In the genomic region with DNA sequence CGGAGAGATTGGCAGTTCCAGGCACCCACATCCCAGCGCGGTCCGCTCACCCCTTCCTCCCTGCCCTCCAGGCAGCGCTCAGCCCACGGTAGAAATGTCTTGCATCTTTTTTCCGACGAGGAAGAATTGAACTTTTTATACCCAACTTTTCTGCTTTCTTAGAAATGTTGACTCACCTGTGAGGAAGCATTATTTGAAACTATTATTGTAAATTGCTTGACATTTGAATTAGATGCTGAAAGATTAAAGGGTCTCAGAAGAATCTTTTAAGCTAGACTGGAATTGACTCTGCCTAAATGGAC, we compare ENCODE assay signal across 8 cellular contexts. TPM values are rescaled to one million over a fixed set of nuclear protein-coding genes. Genes with fewer than 3 reads are reported as not detected.
DNase-seq lines count a peak whose midpoint lies in the region; ATAC-seq and TF ChIP-seq lines count a peak whose summit lies in the region.

No MANE protein-coding gene starts in this region.

- no peak for TF ChIP-seq CTCF in GM12875 (IDR thresholded peaks at IDR 0.05; ENCODE audit: borderline replicate concordance, insufficient read depth, low read depth, low read length)
- TF ChIP-seq CTCF in SU-DHL-6 (IDR thresholded peaks at IDR 0.05; ENCODE audit: insufficient read depth, low read length, poor library complexity, severe bottlenecking) = no peak
- TF ChIP-seq CTCF in fibroblast of pulmonary artery (IDR thresholded peaks at IDR 0.05; ENCODE audit: low read length, missing control alignments) = no peak
- TF ChIP-seq CTCF in sigmoid colon (IDR thresholded peaks at IDR 0.05) = no peak

- H3K27ac ChIP-seq in SU-DHL-6 (ENCODE audit: low read depth, low read length) = no peak overlapping the region
- peak overlapping the region; percentile 92 to 98 (median 96) for H3K27ac ChIP-seq in sigmoid colon

- no peak for TF ChIP-seq EP300 in sigmoid colon (IDR thresholded peaks at IDR 0.05)

- H3K27me3 ChIP-seq in SU-DHL-6 (ENCODE audit: low read length) = no peaks in the 10 kb centered on the region
- H3K27me3 ChIP-seq in sigmoid colon = no peaks in the 10 kb centered on the region

- no peaks in the 10 kb centered on the region for H3F3A ChIP-seq in SU-DHL-6 (ENCODE audit: insufficient read depth)

- peak overlapping the region; percentile 66 for H3K4me2 ChIP-seq in SU-DHL-6 (ENCODE audit: low read depth, low read length, poor library complexity, severe bottlenecking)

- no peak for ATAC-seq in HG02973 (IDR thresholded peaks at IDR 0.05; ENCODE audit: unreplicated experiment)
- no peak for ATAC-seq in HG02571 (IDR thresholded peaks at IDR 0.05; ENCODE audit: unreplicated experiment)

- TF ChIP-seq POLR2A in sigmoid colon (IDR thresholded peaks at IDR 0.05) = no peak

- H3K79me2 ChIP-seq in SU-DHL-6 (ENCODE audit: insufficient read depth, low read length) = no peaks in the 10 kb centered on the region

- H2AFZ ChIP-seq in SU-DHL-6 (ENCODE audit: low read depth, low read length, severe bottlenecking) = peak overlapping the region; percentile 93

- H3K4me3 ChIP-seq in GM12875 (ENCODE audit: low read depth, low read length) = peak overlapping the region; percentile 58
- peak overlapping the region; percentile 63 for H3K4me3 ChIP-seq in SU-DHL-6 (ENCODE audit: insufficient read depth, low read length, poor library complexity, severe bottlenecking)
- H3K4me3 ChIP-seq in fibroblast of pulmonary artery (replicated peaks; ENCODE audit: low read depth, low read length) = peak overlapping the region; percentile 61
- H3K4me3 ChIP-seq in sigmoid colon = peak overlapping the region; percentile 65 to 94 (median 92)

- intact Hi-C loops in sigmoid colon (cut with DNase I) = loop anchor here (2.0 to 10.0 kb wide), 7 partner anchors 134 to 764 kb away; a partner anchor contains a TSS

- DNase-seq in fibroblast of pulmonary artery (ENCODE audit: low read depth) (no peak), sigmoid colon (no peak), SIG-M5 treated with dmso at 0.1 percent for 504 hours (lab: John Stamatoyannopoulos, UW; ENCODE audit: unreplicated experiment) (no peak), GM03348 (ENCODE audit: low spot score) (no peak)

- H3K9ac ChIP-seq in SU-DHL-6 (ENCODE audit: low read length) = peak overlapping the region; percentile 55

- H3K9me3 ChIP-seq in SU-DHL-6 (ENCODE audit: insufficient read depth, low read length) (no peaks in the 10 kb centered on the region), sigmoid colon (no peaks in the 10 kb centered on the region)

- H3K4me1 ChIP-seq in sigmoid colon = peaks cover 0 to 32% (median 13%) of the 10 kb centered on the region in 4 donors

- no peaks in the 10 kb centered on the region for H3K36me3 ChIP-seq in SU-DHL-6 (ENCODE audit: low read length)
- H3K36me3 ChIP-seq in sigmoid colon = no peaks in the 10 kb centered on the region

- H4K20me1 ChIP-seq in SU-DHL-6 (ENCODE audit: low read depth, low read length) = no peaks in the 10 kb centered on the region

- 1 to 3% methylated on average over 8 of the region's 8 CpGs for WGBS in sigmoid colon, 2 donors

- H3K9me2 ChIP-seq in SU-DHL-6 (replicated peaks; ENCODE audit: insufficient read depth, low read length) = no peaks in the 10 kb centered on the region

RNA-seq across cellular contexts. Expression of a gene that starts 0.9 kb away (rescaled TPM):
- 10 to 100 TPM; 22.5 to 42.5 (median 32.1) TPM for total RNA-seq in sigmoid colon
- polyA plus RNA-seq in sigmoid colon = 10 to 100 TPM; 16.2 to 20.6 (median 18.0) TPM
